Comparison of ENCODE assay signal across 1 cellular context in the genomic region with DNA sequence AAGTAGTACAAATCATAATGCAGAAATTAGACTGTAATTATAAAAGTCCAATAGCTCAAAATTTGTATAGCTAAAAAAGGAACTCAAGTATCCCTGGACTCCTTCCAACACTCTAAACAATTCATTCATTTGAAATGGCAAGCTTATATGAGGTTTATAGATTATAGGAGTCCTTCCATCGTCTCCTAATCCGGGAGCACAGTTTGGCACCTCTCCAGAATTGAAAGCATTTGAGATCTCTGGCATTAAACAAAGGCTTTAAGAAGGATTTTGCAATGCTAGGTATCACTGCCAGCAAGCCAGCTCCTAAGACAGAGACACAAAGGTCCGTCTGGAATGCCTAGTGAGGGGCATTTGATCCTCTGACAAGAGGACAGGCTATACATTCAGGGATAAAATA.
TF ChIP-seq lines count a peak whose summit lies in the region.

No MANE protein-coding gene starts in this region.

TF ChIP-seq in GM23338, 12 proteins besides CTCF, POLR2A, EP300 and RAD21 (continued from another document):
- TF ChIP-seq, protein P1, sequence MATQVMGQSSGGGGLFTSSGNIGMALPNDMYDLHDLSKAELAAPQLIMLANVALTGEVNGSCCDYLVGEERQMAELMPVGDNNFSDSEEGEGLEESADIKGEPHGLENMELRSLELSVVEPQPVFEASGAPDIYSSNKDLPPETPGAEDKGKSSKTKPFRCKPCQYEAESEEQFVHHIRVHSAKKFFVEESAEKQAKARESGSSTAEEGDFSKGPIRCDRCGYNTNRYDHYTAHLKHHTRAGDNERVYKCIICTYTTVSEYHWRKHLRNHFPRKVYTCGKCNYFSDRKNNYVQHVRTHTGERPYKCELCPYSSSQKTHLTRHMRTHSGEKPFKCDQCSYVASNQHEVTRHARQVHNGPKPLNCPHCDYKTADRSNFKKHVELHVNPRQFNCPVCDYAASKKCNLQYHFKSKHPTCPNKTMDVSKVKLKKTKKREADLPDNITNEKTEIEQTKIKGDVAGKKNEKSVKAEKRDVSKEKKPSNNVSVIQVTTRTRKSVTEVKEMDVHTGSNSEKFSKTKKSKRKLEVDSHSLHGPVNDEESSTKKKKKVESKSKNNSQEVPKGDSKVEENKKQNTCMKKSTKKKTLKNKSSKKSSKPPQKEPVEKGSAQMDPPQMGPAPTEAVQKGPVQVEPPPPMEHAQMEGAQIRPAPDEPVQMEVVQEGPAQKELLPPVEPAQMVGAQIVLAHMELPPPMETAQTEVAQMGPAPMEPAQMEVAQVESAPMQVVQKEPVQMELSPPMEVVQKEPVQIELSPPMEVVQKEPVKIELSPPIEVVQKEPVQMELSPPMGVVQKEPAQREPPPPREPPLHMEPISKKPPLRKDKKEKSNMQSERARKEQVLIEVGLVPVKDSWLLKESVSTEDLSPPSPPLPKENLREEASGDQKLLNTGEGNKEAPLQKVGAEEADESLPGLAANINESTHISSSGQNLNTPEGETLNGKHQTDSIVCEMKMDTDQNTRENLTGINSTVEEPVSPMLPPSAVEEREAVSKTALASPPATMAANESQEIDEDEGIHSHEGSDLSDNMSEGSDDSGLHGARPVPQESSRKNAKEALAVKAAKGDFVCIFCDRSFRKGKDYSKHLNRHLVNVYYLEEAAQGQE (IDR thresholded peaks at IDR 0.05; ENCODE audit: unreplicated experiment) = no peak
- TF ChIP-seq JUNB (IDR thresholded peaks at IDR 0.05; ENCODE audit: unreplicated experiment) = no peak
- TF ChIP-seq EZH2 (IDR thresholded peaks at IDR 0.05; ENCODE audit: low read depth, unreplicated experiment) = no peak
- no peak for TF ChIP-seq CREB1 (CRISPR knock-in tag; IDR thresholded peaks at IDR 0.05; ENCODE audit: low read depth)
